Comparison of ENCODE assay signal across 8 cellular contexts in the genomic region with DNA sequence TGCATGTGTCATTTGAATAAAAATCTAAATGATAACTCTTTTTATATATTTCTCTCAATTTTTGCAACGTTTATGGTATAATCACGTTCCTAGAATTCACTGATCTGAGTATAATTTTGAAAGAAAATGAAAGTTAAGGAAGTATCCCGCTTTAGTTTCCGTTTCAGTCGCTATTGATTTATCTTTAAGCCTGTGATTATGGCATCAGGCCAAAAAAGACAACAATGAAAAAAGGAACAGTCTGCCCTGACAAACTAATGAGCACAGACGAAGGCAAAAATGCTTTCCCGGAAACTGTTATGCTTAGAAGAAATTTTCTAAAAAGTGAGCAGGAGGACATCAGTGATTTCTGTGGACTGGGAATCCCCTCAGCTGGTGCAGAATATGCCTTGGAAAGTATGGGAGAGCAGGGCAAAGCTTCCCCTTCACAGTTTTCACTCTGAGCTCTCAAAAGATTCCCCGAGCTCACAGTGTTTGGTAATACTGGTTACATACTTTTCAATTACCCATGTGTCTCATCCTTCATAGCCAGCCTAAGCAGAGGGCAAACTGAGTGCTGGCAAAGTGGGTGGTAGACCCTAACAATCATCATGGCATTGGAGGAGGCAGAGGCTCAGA. TPM values are rescaled to one million over a fixed set of nuclear protein-coding genes. Genes with fewer than 3 reads are reported as not detected.
A peak's percentile ranks its signal among the peaks of the same experiment; 100 is the strongest.
DNase-seq lines count a peak whose midpoint lies in the region; ATAC-seq and TF ChIP-seq lines count a peak whose summit lies in the region.

No MANE protein-coding gene starts in this region.

- H3K9ac ChIP-seq in BLaER1 (no peak overlapping the region), liver (ENCODE audit: low read depth in 1 of 2, low read length in 2 of 2) (peak overlapping the region in 1 of 2 donors; percentile 53)

- no peak for TF ChIP-seq CTCF in liver (IDR thresholded peaks at IDR 0.05; ENCODE audit: low read depth, low read length, missing input control)

- 2% methylated on average over 8 of the region's 8 CpGs for WGBS in liver

- peaks cover 34% of the 10 kb centered on the region for H3K4me1 Mint-ChIP-seq in activated naive CD8-positive, alpha-beta T cell treated with anti-CD3 and anti-CD28 coated beads, Interleukin-2, amount 50 U/mL, for 24 hours

- H3K27ac ChIP-seq in BLaER1 = no peak overlapping the region
- no peak overlapping the region for H3K27ac ChIP-seq in liver (ENCODE audit: low read depth in 1 of 2, low read length in 2 of 2)

- peak overlapping the region; percentile 32 for H3K4me3 Mint-ChIP-seq in activated naive CD8-positive, alpha-beta T cell treated with anti-CD3 and anti-CD28 coated beads, Interleukin-2, amount 50 U/mL, for 24 hours

- H3K36me3 ChIP-seq in BLaER1 = no peaks in the 10 kb centered on the region
- H3K36me3 ChIP-seq in liver (ENCODE audit: control insufficient read depth in 4 of 4, insufficient read depth in 3 of 4, low read depth in 1 of 4, low read length in 3 of 4) = no peaks in the 10 kb centered on the region

- H3K36me3 Mint-ChIP-seq in activated naive CD8-positive, alpha-beta T cell treated with anti-CD3 and anti-CD28 coated beads, Interleukin-2, amount 50 U/mL, for 24 hours (ENCODE audit: low read depth) = no peaks in the 10 kb centered on the region

- peak overlapping the region; percentile 52 for H3K4me2 ChIP-seq in BLaER1

- DNase-seq in NAMALWA (ENCODE audit: low spot score) (peak; percentile 34), NCI-H1417 treated with DMSO at 0.1 percent for 48 hours (lab: John Stamatoyannopoulos, UW) (no peak)
- DNase-seq in activated naive CD8-positive, alpha-beta T cell treated with anti-CD3 and anti-CD28 coated beads, Interleukin-2, amount 50 U/mL, for 24 hours = no peak

- peak; percentile 24 for ATAC-seq in activated naive CD8-positive, alpha-beta T cell treated with anti-CD3 and anti-CD28 coated beads, Interleukin-2, amount 50 U/mL, for 24 hours
- no peak for ATAC-seq in GM21576 (IDR thresholded peaks at IDR 0.05; ENCODE audit: unreplicated experiment)
- no peak for ATAC-seq in GM18511 (IDR thresholded peaks at IDR 0.05; ENCODE audit: unreplicated experiment)
- ATAC-seq in GM18519 (IDR thresholded peaks at IDR 0.05; ENCODE audit: low FRiP score, unreplicated experiment) = no peak

- H3K9me3 Mint-ChIP-seq in activated naive CD8-positive, alpha-beta T cell treated with anti-CD3 and anti-CD28 coated beads, Interleukin-2, amount 50 U/mL, for 24 hours = no peaks in the 10 kb centered on the region

- H3K27me3 ChIP-seq in BLaER1 (no peaks in the 10 kb centered on the region), liver (ENCODE audit: control insufficient read depth in 4 of 4, insufficient read depth in 4 of 4, low read length in 3 of 4) (no peaks in the 10 kb centered on the region)

- no peak for TF ChIP-seq RAD21 in liver (IDR thresholded peaks at IDR 0.05)

- H3K4me3 ChIP-seq in BLaER1 = no peak overlapping the region
- peak overlapping the region; percentile 6 to 38 (median 17) for H3K4me3 ChIP-seq in liver (ENCODE audit: low read depth in 1 of 3, low read length in 3 of 3)

- H3K27me3 Mint-ChIP-seq in activated naive CD8-positive, alpha-beta T cell treated with anti-CD3 and anti-CD28 coated beads, Interleukin-2, amount 50 U/mL, for 24 hours = no peaks in the 10 kb centered on the region

- peak overlapping the region; percentile 32 for H3K27ac Mint-ChIP-seq in activated naive CD8-positive, alpha-beta T cell treated with anti-CD3 and anti-CD28 coated beads, Interleukin-2, amount 50 U/mL, for 24 hours

- H4K20me1 ChIP-seq in BLaER1 = no peaks in the 10 kb centered on the region

- H3K4me1 ChIP-seq in BLaER1 = peaks cover 8% of the 10 kb centered on the region
- peaks cover under 1 to 10% (median 4%) of the 10 kb centered on the region in 4 donors for H3K4me1 ChIP-seq in liver (ENCODE audit: control insufficient read depth in 4 of 4, insufficient read depth in 4 of 4, low read length in 3 of 4)

- no peaks in the 10 kb centered on the region for H3K9me3 ChIP-seq in BLaER1
- H3K9me3 ChIP-seq in liver (ENCODE audit: control insufficient read depth in 4 of 4, low read length in 3 of 4) = no peaks in the 10 kb centered on the region

TF ChIP-seq in liver, 16 proteins besides CTCF, POLR2A, EP300 and RAD21:
- TF ChIP-seq HNF4A (conservative IDR thresholded peaks at IDR 0.05) (peak in 1 of 2 donors; percentile 14), GABPA (IDR thresholded peaks at IDR 0.05 in 1 of 2, conservative IDR thresholded peaks at IDR 0.05 in 1 of 2) (no peak), TAF1 (conservative IDR thresholded peaks at IDR 0.05) (no peak), JUND (IDR thresholded peaks at IDR 0.05) (no peak), RXRA (IDR thresholded peaks at IDR 0.05) (peak in 1 of 2 donors; percentile 10), YY1 (IDR thresholded peaks at IDR 0.05) (peak; percentile 45), EGR1 (IDR thresholded peaks at IDR 0.05; ENCODE audit: low read depth in 2 of 2) (no peak), ATF3 (IDR thresholded peaks at IDR 0.05) (no peak), MAX (IDR thresholded peaks at IDR 0.05) (no peak), FOXA1 (IDR thresholded peaks at IDR 0.05) (no peak), NR2F2 (IDR thresholded peaks at IDR 0.05) (no peak), SP1 (IDR thresholded peaks at IDR 0.05) (peak; percentile 24), HNF4G (IDR thresholded peaks at IDR 0.05) (no peak), FOXA2 (IDR thresholded peaks at IDR 0.05) (no peak)
- TF ChIP-seq, protein P1, sequence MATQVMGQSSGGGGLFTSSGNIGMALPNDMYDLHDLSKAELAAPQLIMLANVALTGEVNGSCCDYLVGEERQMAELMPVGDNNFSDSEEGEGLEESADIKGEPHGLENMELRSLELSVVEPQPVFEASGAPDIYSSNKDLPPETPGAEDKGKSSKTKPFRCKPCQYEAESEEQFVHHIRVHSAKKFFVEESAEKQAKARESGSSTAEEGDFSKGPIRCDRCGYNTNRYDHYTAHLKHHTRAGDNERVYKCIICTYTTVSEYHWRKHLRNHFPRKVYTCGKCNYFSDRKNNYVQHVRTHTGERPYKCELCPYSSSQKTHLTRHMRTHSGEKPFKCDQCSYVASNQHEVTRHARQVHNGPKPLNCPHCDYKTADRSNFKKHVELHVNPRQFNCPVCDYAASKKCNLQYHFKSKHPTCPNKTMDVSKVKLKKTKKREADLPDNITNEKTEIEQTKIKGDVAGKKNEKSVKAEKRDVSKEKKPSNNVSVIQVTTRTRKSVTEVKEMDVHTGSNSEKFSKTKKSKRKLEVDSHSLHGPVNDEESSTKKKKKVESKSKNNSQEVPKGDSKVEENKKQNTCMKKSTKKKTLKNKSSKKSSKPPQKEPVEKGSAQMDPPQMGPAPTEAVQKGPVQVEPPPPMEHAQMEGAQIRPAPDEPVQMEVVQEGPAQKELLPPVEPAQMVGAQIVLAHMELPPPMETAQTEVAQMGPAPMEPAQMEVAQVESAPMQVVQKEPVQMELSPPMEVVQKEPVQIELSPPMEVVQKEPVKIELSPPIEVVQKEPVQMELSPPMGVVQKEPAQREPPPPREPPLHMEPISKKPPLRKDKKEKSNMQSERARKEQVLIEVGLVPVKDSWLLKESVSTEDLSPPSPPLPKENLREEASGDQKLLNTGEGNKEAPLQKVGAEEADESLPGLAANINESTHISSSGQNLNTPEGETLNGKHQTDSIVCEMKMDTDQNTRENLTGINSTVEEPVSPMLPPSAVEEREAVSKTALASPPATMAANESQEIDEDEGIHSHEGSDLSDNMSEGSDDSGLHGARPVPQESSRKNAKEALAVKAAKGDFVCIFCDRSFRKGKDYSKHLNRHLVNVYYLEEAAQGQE (IDR thresholded peaks at IDR 0.05) = no peak
- TF ChIP-seq, protein P2, sequence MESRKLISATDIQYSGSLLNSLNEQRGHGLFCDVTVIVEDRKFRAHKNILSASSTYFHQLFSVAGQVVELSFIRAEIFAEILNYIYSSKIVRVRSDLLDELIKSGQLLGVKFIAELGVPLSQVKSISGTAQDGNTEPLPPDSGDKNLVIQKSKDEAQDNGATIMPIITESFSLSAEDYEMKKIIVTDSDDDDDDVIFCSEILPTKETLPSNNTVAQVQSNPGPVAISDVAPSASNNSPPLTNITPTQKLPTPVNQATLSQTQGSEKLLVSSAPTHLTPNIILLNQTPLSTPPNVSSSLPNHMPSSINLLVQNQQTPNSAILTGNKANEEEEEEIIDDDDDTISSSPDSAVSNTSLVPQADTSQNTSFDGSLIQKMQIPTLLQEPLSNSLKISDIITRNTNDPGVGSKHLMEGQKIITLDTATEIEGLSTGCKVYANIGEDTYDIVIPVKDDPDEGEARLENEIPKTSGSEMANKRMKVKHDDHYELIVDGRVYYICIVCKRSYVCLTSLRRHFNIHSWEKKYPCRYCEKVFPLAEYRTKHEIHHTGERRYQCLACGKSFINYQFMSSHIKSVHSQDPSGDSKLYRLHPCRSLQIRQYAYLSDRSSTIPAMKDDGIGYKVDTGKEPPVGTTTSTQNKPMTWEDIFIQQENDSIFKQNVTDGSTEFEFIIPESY (IDR thresholded peaks at IDR 0.05) = no peak

RNA-seq across cellular contexts. Expression of gene CXCL10, which starts 5.1 kb away (rescaled TPM):
- 1 to 10 TPM in 1 of 2 donors, under 1 TPM in 1; 0.84 to 9.4 TPM for total RNA-seq in liver
- 1 to 10 TPM; 1.1 to 1.4 TPM for polyA plus RNA-seq in liver

RNA-seq across cellular contexts. Expression of gene CXCL11, which starts 7.5 kb away (rescaled TPM):
- total RNA-seq in liver = under 1 TPM in 1 of 2 donors, not detected in 1; 0.79 TPM
- polyA plus RNA-seq in liver = under 1 TPM in 1 of 2 donors, not detected in 1; 0.27 TPM

RNA-seq across cellular contexts. Expression of gene CXCL9, which starts 21.0 kb away (rescaled TPM):
- 1 to 10 TPM; 1.4 to 2.3 TPM for total RNA-seq in liver
- 1 to 10 TPM in 1 of 2 donors, under 1 TPM in 1; 0.22 to 1.3 TPM for polyA plus RNA-seq in liver

RNA-seq across cellular contexts. Expression of gene SDAD1, which starts 37.6 kb away (rescaled TPM):
- total RNA-seq in liver = 10 to 100 TPM; 11.4 to 16.3 TPM
- 10 to 100 TPM in 1 of 2 donors, 1 to 10 TPM in 1; 9.8 to 25.3 TPM for polyA plus RNA-seq in liver

RNA-seq across cellular contexts. Expression of gene ART3, which starts 46.2 kb away (rescaled TPM):
- under 1 TPM in 1 of 2 donors, not detected in 1; 0.08 TPM for total RNA-seq in liver
- polyA plus RNA-seq in liver = not detected
